Comparison of ENCODE assay signal across 14 cellular contexts in genomic region chr4:49221209-49221608, GRCh38.
DNase-seq lines count a peak whose midpoint lies in the region; ATAC-seq and TF ChIP-seq lines count a peak whose summit lies in the region.
"Had no signal": no experiment of that assay in that cellular context is flagged by ENCODE, and none has a peak within 500 bp of the region (broad histone marks: within the 10 kb centered on the region; RNA-seq: fewer than 3 reads in every experiment).

No MANE protein-coding gene starts in this region.

- DNase-seq in chondrocyte (ENCODE audit: low spot score) = peak; percentile 88
- peak; percentile 91 for DNase-seq in esophagus muscularis mucosa (ENCODE audit: extremely low spot score)
- DNase-seq in medulla oblongata (ENCODE audit: extremely low spot score) = peak; percentile 1
- peak; percentile 74 for DNase-seq in spleen
- DNase-seq in glomerular visceral epithelial cell (ENCODE audit: extremely low spot score) = no peak
- DNase-seq in mammary epithelial cell = no peak
- DNase-seq: BE2C; CD4-positive, alpha-beta memory T cell; DMS79 had no signal

- H3K4me2 ChIP-seq in mammary epithelial cell (ENCODE audit: insufficient read depth, low read depth, low read length) = no peak overlapping the region

- H3K4me1 ChIP-seq in esophagus muscularis mucosa = no peaks in the 10 kb centered on the region
- H3K4me1 ChIP-seq in spleen = no peaks in the 10 kb centered on the region
- no peaks in the 10 kb centered on the region for H3K4me1 ChIP-seq in mammary epithelial cell (ENCODE audit: insufficient read depth, low read length)
- H3K4me1 ChIP-seq: BE2C had no signal

- H3K4me3 ChIP-seq in esophagus muscularis mucosa = no peak overlapping the region
- H3K4me3 ChIP-seq in spleen = no peak overlapping the region
- no peak overlapping the region for H3K4me3 ChIP-seq in mammary epithelial cell (replicated peaks in 1 of 3; ENCODE audit: insufficient read depth in 1 of 3, low read depth in 2 of 3, low read length in 3 of 3)
- H3K4me3 ChIP-seq: GM12878 had no signal

- TF ChIP-seq CTCF in chondrocyte (IDR thresholded peaks at IDR 0.05) (no peak), esophagus muscularis mucosa (IDR thresholded peaks at IDR 0.05) (no peak), spleen (IDR thresholded peaks at IDR 0.05 in 8 of 11, conservative IDR thresholded peaks at IDR 0.05 in 3 of 11) (no peak), mammary epithelial cell (conservative IDR thresholded peaks at IDR 0.05 in 1 of 2, IDR thresholded peaks at IDR 0.05 in 1 of 2; ENCODE audit: extremely low read depth in 1 of 2, insufficient read depth in 1 of 2, low read depth in 1 of 2, low read length in 2 of 2) (no peak)

- H3K27me3 ChIP-seq in esophagus muscularis mucosa (peaks cover 0 to 4% (median 0%) of the 10 kb centered on the region in 4 donors), spleen (replicated peaks in 1 of 7) (no peaks in the 10 kb centered on the region), mammary epithelial cell (ENCODE audit: insufficient read depth, low read length) (no peaks in the 10 kb centered on the region)
- H3K27me3 ChIP-seq: BE2C had no signal

- H3K9me3 ChIP-seq in esophagus muscularis mucosa (no peaks in the 10 kb centered on the region), spleen (peaks cover 0 to 51% (median 8%) of the 10 kb centered on the region in 8 donors), mammary epithelial cell (replicated peaks; ENCODE audit: insufficient read depth, low read length) (peaks cover 42% of the 10 kb centered on the region)
- H3K9me3 ChIP-seq: BE2C had no signal

- H2AFZ ChIP-seq in mammary epithelial cell (ENCODE audit: low read depth, low read length) = no peak overlapping the region

- no peak overlapping the region for H3K27ac Mint-ChIP-seq in chondrocyte (ENCODE audit: unreplicated experiment)

- 30% methylated on average over 4 of the region's 4 CpGs for WGBS in esophagus muscularis mucosa
- 33 to 49% (median 40%) methylated on average over 4 of the region's 4 CpGs for WGBS in spleen, 5 donors
- WGBS in mammary epithelial cell (ENCODE audit: low coverage, missing lambda C conversion rate) = 19% methylated on average over 4 of the region's 4 CpGs

- H3K36me3 ChIP-seq in esophagus muscularis mucosa (no peaks in the 10 kb centered on the region), spleen (no peaks in the 10 kb centered on the region), mammary epithelial cell (ENCODE audit: insufficient read depth, low read length) (no peaks in the 10 kb centered on the region)
- H3K36me3 ChIP-seq: BE2C had no signal

- no peak for TF ChIP-seq EP300 in esophagus muscularis mucosa (IDR thresholded peaks at IDR 0.05)

- no peaks in the 10 kb centered on the region for H3K79me2 ChIP-seq in mammary epithelial cell (ENCODE audit: insufficient read depth, low read length)

- CTCF ChIA-PET in mammary epithelial cell (lab: Charles Lee; ENCODE audit: low non-redundant PET) = no interaction called here

- H3K9ac ChIP-seq in mammary epithelial cell (ENCODE audit: insufficient read depth, low read length) = no peak overlapping the region

- intact Hi-C loops in esophagus muscularis mucosa (cut with DNase I) = no loop called here
- intact Hi-C loops in spleen (cut with DNase I; ENCODE audit: low total_unique reads) = no loop called here
- intact Hi-C loops in mammary epithelial cell (cut with micrococcal nuclease) = no loop called here

- dilution Hi-C loops in mammary epithelial cell (cut with HindIII; ENCODE audit: low sequenced_read_pairs) = no loop called here

- no peak overlapping the region for H3K27ac ChIP-seq in esophagus muscularis mucosa (replicated peaks in 1 of 4)
- H3K27ac ChIP-seq in spleen = no peak overlapping the region
- no peak overlapping the region for H3K27ac ChIP-seq in mammary epithelial cell (ENCODE audit: insufficient read depth, low read depth, low read length)
- H3K27ac ChIP-seq: C4-2B, HL-60 had no signal

- peaks cover 56% of the 10 kb centered on the region for H3K9me3 Mint-ChIP-seq in chondrocyte (ENCODE audit: low read depth)

- H3K4me3 Mint-ChIP-seq in chondrocyte (ENCODE audit: unreplicated experiment) = no peak overlapping the region
- H3K4me3 Mint-ChIP-seq: CD4-positive, alpha-beta memory T cell had no signal

- no peaks in the 10 kb centered on the region for H3K27me3 Mint-ChIP-seq in chondrocyte (ENCODE audit: low read depth)
- H3K27me3 Mint-ChIP-seq: CD4-positive, alpha-beta memory T cell had no signal

- BruUV-seq in mammary epithelial cell (replicated peaks; lab: Mats Ljungman, UMichigan) = no TSS peak

- H4K20me1 ChIP-seq in mammary epithelial cell (ENCODE audit: insufficient read depth, low read length) = no peaks in the 10 kb centered on the region

- no peaks in the 10 kb centered on the region for H3K4me1 Mint-ChIP-seq in chondrocyte (ENCODE audit: low read depth)
- H3K4me1 Mint-ChIP-seq: CD4-positive, alpha-beta memory T cell had no signal

- no peak for ATAC-seq in GM21526 (IDR thresholded peaks at IDR 0.05; ENCODE audit: low FRiP score, unreplicated experiment)
- ATAC-seq: GM12878, HCT116 had no signal

- H3K36me3 Mint-ChIP-seq in chondrocyte (ENCODE audit: low read depth) = peaks cover 3% of the 10 kb centered on the region
- H3K36me3 Mint-ChIP-seq: CD4-positive, alpha-beta memory T cell had no signal

- TF ChIP-seq POLR2A in esophagus muscularis mucosa (IDR thresholded peaks at IDR 0.05; ENCODE audit: low read depth) (no peak), spleen (IDR thresholded peaks at IDR 0.05) (no peak)

- in situ Hi-C loops in mammary epithelial cell (cut with MboI; ENCODE audit: low sequenced_read_pairs in 2 of 2) = no loop called here

Comparison
In these comparisons a context has a peak if more than half of its experiments do, and no peak if none do; other contexts are left out.
1. DNase-seq: peak in chondrocyte (single experiment), esophagus muscularis mucosa (single experiment), medulla oblongata (single experiment) and spleen (single experiment); none in glomerular visceral epithelial cell (single experiment) and mammary epithelial cell (single experiment).